ENCODE assay signal across 10 cellular contexts in the genomic region with DNA sequence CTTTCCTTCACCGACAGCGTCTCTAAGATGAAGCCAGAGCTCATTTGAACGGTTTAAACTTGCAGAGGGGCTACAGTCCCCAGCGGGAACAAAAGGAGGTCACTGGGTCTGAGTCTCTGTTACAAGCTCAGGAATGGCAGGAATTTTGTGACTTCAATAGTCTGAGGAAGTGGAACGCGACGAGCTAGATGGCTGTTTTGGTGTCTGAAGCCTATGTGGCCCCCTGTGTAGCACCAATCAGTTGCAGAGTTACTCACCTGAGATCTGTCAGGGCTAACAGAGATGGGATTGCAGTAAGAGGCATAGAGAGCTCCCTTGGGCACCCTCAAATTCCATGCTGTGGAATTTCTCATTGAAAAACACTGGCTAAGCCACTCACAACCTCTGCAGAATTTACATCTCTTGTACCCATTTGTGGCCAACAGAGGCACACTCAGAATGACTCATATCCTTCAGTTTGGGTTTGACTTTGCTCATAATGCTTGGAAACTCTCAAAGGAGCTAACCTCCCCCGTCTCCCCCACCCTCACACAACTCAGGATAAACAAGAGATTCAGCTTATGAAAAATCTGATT. TPM values are rescaled to one million over a fixed set of nuclear protein-coding genes. Genes with fewer than 3 reads are reported as not detected.
DNase-seq lines count a peak whose midpoint lies in the region; ATAC-seq and TF ChIP-seq lines count a peak whose summit lies in the region.
"Had no signal": no experiment of that assay in that cellular context is flagged by ENCODE, and none has a peak within 500 bp of the region (broad histone marks: within the 10 kb centered on the region; RNA-seq: fewer than 3 reads in every experiment).

No MANE protein-coding gene starts in this region.

- H3K27ac ChIP-seq in coronary artery, result no peak overlapping the region
- H3K27ac ChIP-seq: epithelial cell of prostate had no signal

- peak overlapping the region in 1 of 2 donors; percentile 6 for H3K27ac Mint-ChIP-seq in natural killer cell treated with Interleukin-12 subunit alpha and Interleukin-12 subunit beta and Interleukin-15 and Interleukin-18, amount 100 ng/mL, for 72 hours

- peak overlapping the region; percentile 1 for H3K4me3 Mint-ChIP-seq in natural killer cell treated with Interleukin-12 subunit alpha and Interleukin-12 subunit beta and Interleukin-15 and Interleukin-18, amount 100 ng/mL, for 72 hours

- no peak for TF ChIP-seq CTCF in coronary artery (IDR thresholded peaks at IDR 0.05)

- H3K9me3 Mint-ChIP-seq in natural killer cell treated with Interleukin-12 subunit alpha and Interleukin-12 subunit beta and Interleukin-15 and Interleukin-18, amount 100 ng/mL, for 72 hours, result no peaks in the 10 kb centered on the region

- H3K27me3 Mint-ChIP-seq in natural killer cell treated with Interleukin-12 subunit alpha and Interleukin-12 subunit beta and Interleukin-15 and Interleukin-18, amount 100 ng/mL, for 72 hours, result peaks cover 0 to 10% of the 10 kb centered on the region in 2 donors

- peaks cover 10 to 17% of the 10 kb centered on the region in 2 donors for H3K4me1 Mint-ChIP-seq in natural killer cell treated with Interleukin-12 subunit alpha and Interleukin-12 subunit beta and Interleukin-15 and Interleukin-18, amount 100 ng/mL, for 72 hours (ENCODE audit: low read depth in 2 of 2)

- peak; percentile 31 for DNase-seq in AG08396 (ENCODE audit: low spot score)
- DNase-seq in HT1080 (ENCODE audit: low read depth), result peak; percentile 91
- peak; percentile 35 for DNase-seq in amniotic epithelial cell (ENCODE audit: low read depth)
- DNase-seq in natural killer cell treated with Interleukin-12 subunit alpha and Interleukin-12 subunit beta and Interleukin-15 and Interleukin-18, amount 100 ng/mL, for 72 hours (ENCODE audit: low spot score), result no peak
- DNase-seq in NCI-H1417 treated with DMSO at 0.1 percent for 48 hours (lab: John Stamatoyannopoulos, UW), result no peak
- DNase-seq in GOT3 (lab: John Stamatoyannopoulos, UW), result no peak
- DNase-seq in coronary artery (ENCODE audit: low spot score), result no peak
- no peak for DNase-seq in midbrain (lab: John Stamatoyannopoulos, UW)

- ATAC-seq in natural killer cell treated with Interleukin-12 subunit alpha and Interleukin-12 subunit beta and Interleukin-15 and Interleukin-18, amount 100 ng/mL, for 72 hours, result peak; percentile 68 to 90

- no peak overlapping the region for H3K4me3 ChIP-seq in coronary artery
- H3K4me3 ChIP-seq: tibial nerve had no signal

- no peaks in the 10 kb centered on the region for H3K36me3 Mint-ChIP-seq in natural killer cell treated with Interleukin-12 subunit alpha and Interleukin-12 subunit beta and Interleukin-15 and Interleukin-18, amount 100 ng/mL, for 72 hours

RNA-seq across cellular contexts. Expression of a gene that starts 7.1 kb away (rescaled TPM):
- 0.13 TPM in 1 of 2 replicates, not detected in the other for total RNA-seq in HT1080 (2014; rRNA removed; shearing (Covaris generic))
- polyA plus RNA-seq in HT1080 (2015; cell fraction: cytosol; rRNA removed), result 0.12 and 0.17 TPM in 2 replicates
- 0.44 and 0.69 TPM in 2 replicates for polyA plus RNA-seq in HT1080 (2015; cell fraction: nucleus; rRNA removed)
- total RNA-seq in natural killer cell treated with Interleukin-12 subunit alpha and Interleukin-12 subunit beta and Interleukin-15 and Interleukin-18, amount 100 ng/mL, for 72 hours, result not detected

Comparison
In these comparisons a context has a peak if more than half of its experiments do, and no peak if none do; other contexts are left out.
1. DNase-seq: peak in AG08396 (single experiment), HT1080 (single experiment) and amniotic epithelial cell (single experiment); none in natural killer cell treated with Interleukin-12 subunit alpha and Interleukin-12 subunit beta and Interleukin-15 and Interleukin-18, amount 100 ng/mL, for 72 hours (single experiment), NCI-H1417 treated with DMSO at 0.1 percent for 48 hours (single experiment), GOT3 (single experiment), coronary artery (single experiment) and midbrain (single experiment).